In genomic region chr3:117455782-117456181, GRCh38 we compare ENCODE assay signal across 38 cellular contexts.
"Had no signal": no experiment of that assay in that cellular context is flagged by ENCODE, and none has a peak within 500 bp of the region (broad histone marks: within the 10 kb centered on the region; RNA-seq: fewer than 3 reads in every experiment).

No MANE protein-coding gene starts in this region.

- H3K4me3 ChIP-seq: adrenal gland, ascending aorta, body of pancreas, cardiac muscle cell had no signal

- DNase-seq: activated effector memory CD4-positive, alpha-beta T cell treated with anti-CD3 and anti-CD28 coated beads, Interleukin-2, amount 50 U/mL, for 16 hours; activated effector memory CD4-positive, alpha-beta T cell treated with Interleukin-2 at 50 U/mL for 16 hours; activated gamma-delta T cell; activated gamma-delta T cell treated with Interleukin-2 at 50 U/mL for 16 hours; activated naive CD4-positive, alpha-beta T cell; activated naive CD4-positive, alpha-beta T cell treated with anti-CD3 and anti-CD28 coated beads for 36 hours; activated naive CD4-positive, alpha-beta T cell treated with anti-CD3 and anti-CD28 coated beads, Interleukin-2, amount 10 ng/mL, durations not matched to agents 7 days and 5 days; activated naive CD4-positive, alpha-beta T cell treated with anti-CD3 and anti-CD28 coated beads, Interleukin-2, amount 50 U/mL, for 16 hours; activated naive CD4-positive, alpha-beta T cell treated with Interleukin-2 at 50 U/mL for 16 hours; activated naive CD8-positive, alpha-beta T cell treated with anti-CD3 and anti-CD28 coated beads for 36 hours; activated naive CD8-positive, alpha-beta T cell treated with anti-CD3 and anti-CD28 coated beads, Interleukin-2, amount 10 ng/mL, durations not matched to agents 7 days and 5 days; activated naive CD8-positive, alpha-beta T cell treated with anti-CD3 and anti-CD28 coated beads, Interleukin-2, amount 50 U/mL, for 24 hours; activated T-cell treated with anti-CD3 and anti-CD28 coated beads, Interleukin-2, amount 50 U/mL, for 1 hour; activated T-cell treated with anti-CD3 and anti-CD28 coated beads, Interleukin-2, amount 50 U/mL, for 24 hours; activated T-cell treated with anti-CD3 and anti-CD28 coated beads, Interleukin-2, amount 50 U/mL, for 4 hours; activated T-cell treated with anti-CD3 and anti-CD28 coated beads, Interleukin-2, amount 50 U/mL, for 48 hours; activated T-cell treated with anti-CD3 and anti-CD28 coated beads, Interleukin-2, amount 50 U/mL, for 72 hours; adrenal gland; amniotic stem cell; amygdala; anterior cingulate cortex; aorta; body of pancreas; brain microvascular endothelial cell; caudate nucleus; central memory CD4-positive, alpha-beta T cell; cerebellar nuclear complex had no signal

- FAIRE-seq: astrocyte had no signal

- H3K27me3 Mint-ChIP-seq: activated naive CD4-positive, alpha-beta T cell treated with anti-CD3 and anti-CD28 coated beads, Interleukin-2, amount 10 ng/mL, durations not matched to agents 7 days and 5 days; activated naive CD4-positive, alpha-beta T cell treated with anti-CD3 and anti-CD28 coated beads, Interleukin-2, amount 50 U/mL, for 24 hours; activated naive CD8-positive, alpha-beta T cell; activated naive CD8-positive, alpha-beta T cell treated with anti-CD3 and anti-CD28 coated beads for 36 hours; activated naive CD8-positive, alpha-beta T cell treated with anti-CD3 and anti-CD28 coated beads, Interleukin-2, amount 10 ng/mL, durations not matched to agents 7 days and 5 days; activated naive CD8-positive, alpha-beta T cell treated with anti-CD3 and anti-CD28 coated beads, Interleukin-2, amount 50 U/mL, for 24 hours; activated T-cell treated with anti-CD3 and anti-CD28 coated beads, Interleukin-2, amount 50 U/mL, for 24 hours; activated T-helper 17 cell treated with anti-CD3 and anti-CD28 coated beads, Interleukin-2, amount 50 U/mL, for 72 hours; brain; central memory CD8-positive, alpha-beta T cell had no signal

- H3K27me3 ChIP-seq: adrenal gland, ascending aorta, body of pancreas, brain microvascular endothelial cell, cardiac muscle cell had no signal

- H3K36me3 Mint-ChIP-seq: activated naive CD4-positive, alpha-beta T cell treated with anti-CD3 and anti-CD28 coated beads, Interleukin-2, amount 10 ng/mL, durations not matched to agents 7 days and 5 days; activated naive CD4-positive, alpha-beta T cell treated with anti-CD3 and anti-CD28 coated beads, Interleukin-2, amount 50 U/mL, for 24 hours; activated naive CD4-positive, alpha-beta T cell treated with anti-CD3 and anti-CD28 coated beads, Interleukin-2, amount 50 U/mL, for 72 hours; activated naive CD8-positive, alpha-beta T cell; activated naive CD8-positive, alpha-beta T cell treated with anti-CD3 and anti-CD28 coated beads for 36 hours; activated naive CD8-positive, alpha-beta T cell treated with anti-CD3 and anti-CD28 coated beads, Interleukin-2, amount 10 ng/mL, durations not matched to agents 7 days and 5 days had no signal

- H3K9me3 ChIP-seq: adrenal gland, ascending aorta, body of pancreas had no signal

- H3K27ac Mint-ChIP-seq: activated naive CD4-positive, alpha-beta T cell treated with anti-CD3 and anti-CD28 coated beads for 36 hours; activated naive CD4-positive, alpha-beta T cell treated with anti-CD3 and anti-CD28 coated beads, Interleukin-2, amount 10 ng/mL, durations not matched to agents 7 days and 5 days; activated naive CD4-positive, alpha-beta T cell treated with anti-CD3 and anti-CD28 coated beads, Interleukin-2, amount 50 U/mL, for 24 hours; activated naive CD4-positive, alpha-beta T cell treated with anti-CD3 and anti-CD28 coated beads, Interleukin-2, amount 50 U/mL, for 72 hours; activated naive CD8-positive, alpha-beta T cell; activated naive CD8-positive, alpha-beta T cell treated with anti-CD3 and anti-CD28 coated beads for 36 hours; activated naive CD8-positive, alpha-beta T cell treated with anti-CD3 and anti-CD28 coated beads, Interleukin-2, amount 10 ng/mL, durations not matched to agents 7 days and 5 days; activated naive CD8-positive, alpha-beta T cell treated with anti-CD3 and anti-CD28 coated beads, Interleukin-2, amount 50 U/mL, for 24 hours; activated T-cell treated with anti-CD3 and anti-CD28 coated beads, Interleukin-2, amount 50 U/mL, for 24 hours; activated T-cell treated with anti-CD3 and anti-CD28 coated beads, Interleukin-2, amount 50 U/mL, for 72 hours; activated T-helper 1 cell treated with anti-CD3 and anti-CD28 coated beads, Interleukin-12 subunit alpha, Interleukin-12 subunit beta, Interleukin-2, Interleukin-4 antibody, amounts not matched to agents 30 ng/mL and 10 ng/mL and 1 ng/mL, durations not matched to agents 14 hours and 24 hours and 36 hours; activated T-helper 17 cell treated with anti-CD3 and anti-CD28 coated beads, Interleukin-2, amount 50 U/mL, for 72 hours; activated T-helper 2 cell treated with anti-CD3 and anti-CD28 coated beads, Interferon-gamma antibody, Interleukin-2, Interleukin-4, amounts not matched to agents 10 μg/mL and 5 μg/mL and 100 μg/mL, durations not matched to agents 14 hours and 24 hours and 36 hours; brain had no signal

- ATAC-seq: activated naive CD4-positive, alpha-beta T cell treated with anti-CD3 and anti-CD28 coated beads, Interleukin-2, amount 50 U/mL, for 72 hours; activated naive CD8-positive, alpha-beta T cell treated with anti-CD3 and anti-CD28 coated beads, Interleukin-2, amount 50 U/mL, for 24 hours; activated T-cell treated with anti-CD3 and anti-CD28 coated beads, Interleukin-2, amount 50 U/mL, for 4 hours; activated T-cell treated with anti-CD3 and anti-CD28 coated beads, Interleukin-2, amount 50 U/mL, for 72 hours; activated T-helper 17 cell treated with anti-CD3 and anti-CD28 coated beads, Interleukin-2, amount 50 U/mL, for 72 hours; body of pancreas had no signal

- H3K27ac ChIP-seq: adrenal gland, ascending aorta, body of pancreas, brain microvascular endothelial cell, cardiac muscle cell had no signal

- H3K4me1 ChIP-seq: adrenal gland, ascending aorta, body of pancreas had no signal

- H3K4me3 Mint-ChIP-seq: activated naive CD4-positive, alpha-beta T cell treated with anti-CD3 and anti-CD28 coated beads for 36 hours; activated naive CD4-positive, alpha-beta T cell treated with anti-CD3 and anti-CD28 coated beads, Interleukin-2, amount 10 ng/mL, durations not matched to agents 7 days and 5 days; activated naive CD4-positive, alpha-beta T cell treated with anti-CD3 and anti-CD28 coated beads, Interleukin-2, amount 50 U/mL, for 24 hours; activated naive CD8-positive, alpha-beta T cell; activated naive CD8-positive, alpha-beta T cell treated with anti-CD3 and anti-CD28 coated beads for 36 hours; activated naive CD8-positive, alpha-beta T cell treated with anti-CD3 and anti-CD28 coated beads, Interleukin-2, amount 10 ng/mL, durations not matched to agents 7 days and 5 days; activated naive CD8-positive, alpha-beta T cell treated with anti-CD3 and anti-CD28 coated beads, Interleukin-2, amount 50 U/mL, for 24 hours; activated T-cell treated with anti-CD3 and anti-CD28 coated beads, Interleukin-2, amount 50 U/mL, for 24 hours; activated T-cell treated with anti-CD3 and anti-CD28 coated beads, Interleukin-2, amount 50 U/mL, for 4 hours; activated T-cell treated with anti-CD3 and anti-CD28 coated beads, Interleukin-2, amount 50 U/mL, for 72 hours; activated T-helper 1 cell treated with anti-CD3 and anti-CD28 coated beads, Interleukin-12 subunit alpha, Interleukin-12 subunit beta, Interleukin-2, Interleukin-4 antibody, amounts not matched to agents 30 ng/mL and 10 ng/mL and 1 ng/mL, durations not matched to agents 14 hours and 24 hours and 36 hours; activated T-helper 17 cell treated with anti-CD3 and anti-CD28 coated beads, Interleukin-2, amount 50 U/mL, for 72 hours; brain; central memory CD8-positive, alpha-beta T cell had no signal

- H3K36me3 ChIP-seq: adrenal gland, ascending aorta, brain microvascular endothelial cell, cardiac muscle cell had no signal

- H3K9me3 Mint-ChIP-seq: activated naive CD4-positive, alpha-beta T cell treated with anti-CD3 and anti-CD28 coated beads, Interleukin-2, amount 10 ng/mL, durations not matched to agents 7 days and 5 days; activated naive CD4-positive, alpha-beta T cell treated with anti-CD3 and anti-CD28 coated beads, Interleukin-2, amount 50 U/mL, for 24 hours; activated naive CD8-positive, alpha-beta T cell treated with anti-CD3 and anti-CD28 coated beads for 36 hours; activated naive CD8-positive, alpha-beta T cell treated with anti-CD3 and anti-CD28 coated beads, Interleukin-2, amount 10 ng/mL, durations not matched to agents 7 days and 5 days; activated naive CD8-positive, alpha-beta T cell treated with anti-CD3 and anti-CD28 coated beads, Interleukin-2, amount 50 U/mL, for 24 hours; activated T-cell treated with anti-CD3 and anti-CD28 coated beads, Interleukin-2, amount 50 U/mL, for 24 hours; activated T-helper 1 cell treated with anti-CD3 and anti-CD28 coated beads, Interleukin-12 subunit alpha, Interleukin-12 subunit beta, Interleukin-2, Interleukin-4 antibody, amounts not matched to agents 30 ng/mL and 10 ng/mL and 1 ng/mL, durations not matched to agents 14 hours and 24 hours and 36 hours; activated T-helper 17 cell treated with anti-CD3 and anti-CD28 coated beads, Interleukin-2, amount 50 U/mL, for 72 hours; activated T-helper 2 cell treated with anti-CD3 and anti-CD28 coated beads, Interferon-gamma antibody, Interleukin-2, Interleukin-4, amounts not matched to agents 10 μg/mL and 5 μg/mL and 100 μg/mL, durations not matched to agents 14 hours and 24 hours and 36 hours had no signal

- H3K4me1 Mint-ChIP-seq: activated naive CD4-positive, alpha-beta T cell treated with anti-CD3 and anti-CD28 coated beads, Interleukin-2, amount 10 ng/mL, durations not matched to agents 7 days and 5 days; activated naive CD4-positive, alpha-beta T cell treated with anti-CD3 and anti-CD28 coated beads, Interleukin-2, amount 50 U/mL, for 24 hours; activated naive CD8-positive, alpha-beta T cell treated with anti-CD3 and anti-CD28 coated beads for 36 hours; activated naive CD8-positive, alpha-beta T cell treated with anti-CD3 and anti-CD28 coated beads, Interleukin-2, amount 10 ng/mL, durations not matched to agents 7 days and 5 days; activated naive CD8-positive, alpha-beta T cell treated with anti-CD3 and anti-CD28 coated beads, Interleukin-2, amount 50 U/mL, for 24 hours; activated T-helper 17 cell treated with anti-CD3 and anti-CD28 coated beads, Interleukin-2, amount 50 U/mL, for 72 hours; brain; central memory CD8-positive, alpha-beta T cell had no signal
